ENCODE assay signal across 7 cellular contexts in the genomic region with DNA sequence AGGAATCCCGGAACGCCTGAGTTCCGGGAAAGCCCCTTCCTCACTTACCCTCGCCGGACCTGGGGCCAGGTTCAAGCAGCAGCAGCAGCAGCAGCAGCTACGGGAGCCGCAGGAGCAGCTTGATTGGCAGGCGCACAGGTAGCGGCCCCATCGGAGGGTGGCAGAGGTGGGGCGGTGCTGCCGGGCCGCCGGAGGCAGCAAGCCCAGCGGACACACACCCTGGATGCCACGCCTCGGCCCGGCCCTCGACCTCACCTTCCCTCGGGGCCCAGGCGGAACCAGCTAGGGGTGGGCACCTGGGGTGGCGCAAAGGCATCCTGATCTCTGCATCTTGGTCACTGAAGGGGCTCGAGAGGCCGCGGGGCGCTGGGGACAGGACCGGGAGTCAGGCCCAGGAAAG. TPM values are rescaled to one million over a fixed set of nuclear protein-coding genes. Genes with fewer than 3 reads are reported as not detected.
A peak's percentile ranks its signal among the peaks of the same experiment; 100 is the strongest.
DNase-seq lines count a peak whose midpoint lies in the region; ATAC-seq and TF ChIP-seq lines count a peak whose summit lies in the region.
"Not testable (repeated sequence)": the region's sequence is repeated elsewhere in the genome, so short reads cannot be mapped to it uniquely, and the experiment has no call there.

No MANE protein-coding gene starts in this region.

- TF ChIP-seq POLR2A in transverse colon (IDR thresholded peaks at IDR 0.05) = not testable (repeated sequence)

- not testable (repeated sequence) for H3K23me2 ChIP-seq in H9 (ENCODE audit: insufficient read length, low read depth, low read length, poor library complexity, severe bottlenecking)

- not testable (repeated sequence) for H3K9ac ChIP-seq in H9 (ENCODE audit: extremely low read depth, insufficient read length, low read length)

- H3T11ph ChIP-seq in H9 (ENCODE audit: low read length) = not testable (repeated sequence)

- not testable (repeated sequence) for H3K27me3 ChIP-seq in H9 (ENCODE audit: insufficient read depth, low read length); RWPE2 (ENCODE audit: insufficient read depth, poor library complexity, severe bottlenecking); transverse colon

- not testable (repeated sequence) for H3K79me1 ChIP-seq in H9 (ENCODE audit: insufficient read depth, low read depth, low read length, poor library complexity, severe bottlenecking)

- not testable (repeated sequence) for H3K36me3 ChIP-seq in RWPE2 (ENCODE audit: low read depth); mucosa of descending colon (ENCODE audit: low read depth); transverse colon

- not testable (repeated sequence) for H3K27ac Mint-ChIP-seq in H9; activated naive CD8-positive, alpha-beta T cell treated with anti-CD3 and anti-CD28 coated beads, Interleukin-2, amount 50 U/mL, for 24 hours

- H3K23ac ChIP-seq in H9 (ENCODE audit: insufficient read length, low read depth, low read length) = not testable (repeated sequence)

- not testable (repeated sequence) for H3K27ac ChIP-seq in H9 (ENCODE audit: insufficient read length, low read depth, low read length); RWPE2 (ENCODE audit: poor library complexity, severe bottlenecking); transverse colon

- not testable (repeated sequence) for H3K36me3 Mint-ChIP-seq in H9 (ENCODE audit: insufficient read depth in 1 of 3, low read depth in 3 of 3); activated naive CD8-positive, alpha-beta T cell treated with anti-CD3 and anti-CD28 coated beads, Interleukin-2, amount 50 U/mL, for 24 hours (ENCODE audit: low read depth)

- in situ Hi-C loops in transverse colon (cut with MboI; ENCODE audit: low pct_ligation_motif_present in 1 of 4, low pct_unique_long_range_greater_than_20kb in 1 of 4, low sequenced_read_pairs in 3 of 4) = not testable (repeated sequence)

- peak overlapping the region; percentile 41 to 72 for H3K4me3 Mint-ChIP-seq in H9
- H3K4me3 Mint-ChIP-seq in activated naive CD8-positive, alpha-beta T cell treated with anti-CD3 and anti-CD28 coated beads, Interleukin-2, amount 50 U/mL, for 24 hours = not testable (repeated sequence)

- not testable (repeated sequence) for H2BK120ac ChIP-seq in H9 (ENCODE audit: low read depth, low read length, poor library complexity, severe bottlenecking)

- TF ChIP-seq CTCF in H9 (conservative IDR thresholded peaks at IDR 0.05); RWPE2 (IDR thresholded peaks at IDR 0.05; ENCODE audit: poor library complexity, severe bottlenecking); mucosa of descending colon (IDR thresholded peaks at IDR 0.05); transverse colon (IDR thresholded peaks at IDR 0.05): not testable (repeated sequence)

- H3K4me2 ChIP-seq in H9 (ENCODE audit: insufficient read depth, insufficient read length, low read length) = not testable (repeated sequence)

- DNase-seq in H9; RWPE2 (ENCODE audit: low spot score); activated naive CD8-positive, alpha-beta T cell treated with anti-CD3 and anti-CD28 coated beads, Interleukin-2, amount 50 U/mL, for 24 hours; Right ventricle myocardium superior: not testable (repeated sequence)
- peak; percentile 19 to 23 for DNase-seq in left colon
- DNase-seq in mucosa of descending colon = peak in 1 of 3 donors; percentile 45
- DNase-seq in transverse colon = peak; percentile 9

- not testable (repeated sequence) for H2AFZ ChIP-seq in H9 (ENCODE audit: low read length)

- H4K5ac ChIP-seq in H9 (ENCODE audit: insufficient read length, low read depth, low read length) = not testable (repeated sequence)

- not testable (repeated sequence) for H2BK5ac ChIP-seq in H9 (ENCODE audit: insufficient read length, low read length)

- H2AK5ac ChIP-seq in H9 (ENCODE audit: insufficient read length, low read length) = not testable (repeated sequence)

- intact Hi-C loops in Right ventricle myocardium superior (cut with DNase I); left colon (cut with DNase I, micrococcal nuclease); mucosa of descending colon (cut with DNase I, micrococcal nuclease); transverse colon (cut with DNase I; ENCODE audit: low total_unique reads): not testable (repeated sequence)

- H4K20me1 ChIP-seq in H9 (ENCODE audit: control insufficient read depth, insufficient read depth, insufficient read length) = not testable (repeated sequence)

- not testable (repeated sequence) for H3K18ac ChIP-seq in H9 (ENCODE audit: insufficient read length, low read depth, low read length)

- H2BK20ac ChIP-seq in H9 (ENCODE audit: low read depth, low read length, poor library complexity, severe bottlenecking) = not testable (repeated sequence)

- WGBS in H9 (ENCODE audit: extremely low coverage, insufficient read length, low lambda C conversion rate) = no CpG with 5 or more reads among the region's 27 CpGs
- WGBS in transverse colon (ENCODE audit: low coverage in 1 of 2), 2 donors = no CpG with 5 or more reads among the region's 27 CpGs

- H3K4me3 ChIP-seq in RWPE2 (ENCODE audit: severe bottlenecking); mucosa of descending colon; transverse colon: not testable (repeated sequence)

- not testable (repeated sequence) for H3K79me2 ChIP-seq in H9 (ENCODE audit: insufficient read depth, low read length)

- not testable (repeated sequence) for H2BK12ac ChIP-seq in H9 (ENCODE audit: insufficient read length, low read depth, low read length)

- H3K9me3 Mint-ChIP-seq in H9; activated naive CD8-positive, alpha-beta T cell treated with anti-CD3 and anti-CD28 coated beads, Interleukin-2, amount 50 U/mL, for 24 hours: not testable (repeated sequence)

- ATAC-seq in RWPE2 (ENCODE audit: low read depth) (peak; percentile 59), Right ventricle myocardium superior (ENCODE audit: poor library complexity) (peak; percentile 48), left colon (peak; percentile 84), mucosa of descending colon (peak; percentile 81)
- peak; percentile 25 for ATAC-seq in activated naive CD8-positive, alpha-beta T cell treated with anti-CD3 and anti-CD28 coated beads, Interleukin-2, amount 50 U/mL, for 24 hours

- H3K56ac ChIP-seq in H9 (ENCODE audit: insufficient read length, low read depth, low read length) = not testable (repeated sequence)

- not testable (repeated sequence) for H4K8ac ChIP-seq in H9 (replicated peaks; ENCODE audit: insufficient read length, low read depth, low read length)

- not testable (repeated sequence) for H2BK15ac ChIP-seq in H9 (ENCODE audit: low read depth, low read length)

- H4K91ac ChIP-seq in H9 (ENCODE audit: insufficient read length, low read depth, low read length) = not testable (repeated sequence)

- H3K9me3 ChIP-seq in H9 (ENCODE audit: control insufficient read depth, low read depth, low read length); RWPE2 (ENCODE audit: severe bottlenecking); mucosa of descending colon; transverse colon: not testable (repeated sequence)

- not testable (repeated sequence) for H3K4me1 Mint-ChIP-seq in H9; activated naive CD8-positive, alpha-beta T cell treated with anti-CD3 and anti-CD28 coated beads, Interleukin-2, amount 50 U/mL, for 24 hours

- H3K4me1 ChIP-seq in H9 (ENCODE audit: insufficient read depth, low read length); RWPE2 (ENCODE audit: insufficient read depth, poor library complexity, severe bottlenecking); mucosa of descending colon (ENCODE audit: low read depth); transverse colon: not testable (repeated sequence)

- not testable (repeated sequence) for H3K4ac ChIP-seq in H9 (ENCODE audit: low read depth, low read length)

- H3K27me3 Mint-ChIP-seq in H9 (ENCODE audit: low read depth); activated naive CD8-positive, alpha-beta T cell treated with anti-CD3 and anti-CD28 coated beads, Interleukin-2, amount 50 U/mL, for 24 hours: not testable (repeated sequence)

- TF ChIP-seq EP300 in transverse colon (IDR thresholded peaks at IDR 0.05; ENCODE audit: low read depth) = not testable (repeated sequence)

- H3K14ac ChIP-seq in H9 (ENCODE audit: insufficient read depth, low read length) = not testable (repeated sequence)

RNA-seq across cellular contexts. Expression of a gene that starts 11.0 kb away (rescaled TPM):
- total RNA-seq in H9 (2021) = 1.8 and 2.7 TPM in 2 replicates
- total RNA-seq in Right ventricle myocardium superior = 0.19 TPM
- 1 to 10 TPM; 3.0 to 4.0 TPM for total RNA-seq in left colon
- 1 to 10 TPM; 4.1 to 6.4 (median 4.4) TPM for total RNA-seq in mucosa of descending colon
- 10 to 100 TPM in 3 of 4 donors, not detected in 1; 13.2 to 23.9 (median 19.4) TPM for total RNA-seq in transverse colon

RNA-seq across cellular contexts. Expression of a gene that starts 29.4 kb away (rescaled TPM):
- total RNA-seq in H9 (2021) = 990 and 1,003 TPM in 2 replicates
- 378 TPM for total RNA-seq in Right ventricle myocardium superior
- total RNA-seq in left colon = 100 to 1,000 TPM; 550 to 645 TPM
- 100 to 1,000 TPM; 298 to 526 (median 426) TPM for total RNA-seq in mucosa of descending colon
- 100 to 1,000 TPM; 161 to 301 (median 198) TPM for total RNA-seq in transverse colon

Comparison
In these comparisons a context has a peak if more than half of its experiments do, and no peak if none do; other contexts are left out.
1. ATAC-seq: peak in every context shown above with its lines; median percentile 84 in left colon; 81 in mucosa of descending colon; 59 in RWPE2; 48 in Right ventricle myocardium superior; 25 in activated naive CD8-positive, alpha-beta T cell treated with anti-CD3 and anti-CD28 coated beads, Interleukin-2, amount 50 U/mL, for 24 hours.